1 cellular context compared by ENCODE assay signal in the genomic region with DNA sequence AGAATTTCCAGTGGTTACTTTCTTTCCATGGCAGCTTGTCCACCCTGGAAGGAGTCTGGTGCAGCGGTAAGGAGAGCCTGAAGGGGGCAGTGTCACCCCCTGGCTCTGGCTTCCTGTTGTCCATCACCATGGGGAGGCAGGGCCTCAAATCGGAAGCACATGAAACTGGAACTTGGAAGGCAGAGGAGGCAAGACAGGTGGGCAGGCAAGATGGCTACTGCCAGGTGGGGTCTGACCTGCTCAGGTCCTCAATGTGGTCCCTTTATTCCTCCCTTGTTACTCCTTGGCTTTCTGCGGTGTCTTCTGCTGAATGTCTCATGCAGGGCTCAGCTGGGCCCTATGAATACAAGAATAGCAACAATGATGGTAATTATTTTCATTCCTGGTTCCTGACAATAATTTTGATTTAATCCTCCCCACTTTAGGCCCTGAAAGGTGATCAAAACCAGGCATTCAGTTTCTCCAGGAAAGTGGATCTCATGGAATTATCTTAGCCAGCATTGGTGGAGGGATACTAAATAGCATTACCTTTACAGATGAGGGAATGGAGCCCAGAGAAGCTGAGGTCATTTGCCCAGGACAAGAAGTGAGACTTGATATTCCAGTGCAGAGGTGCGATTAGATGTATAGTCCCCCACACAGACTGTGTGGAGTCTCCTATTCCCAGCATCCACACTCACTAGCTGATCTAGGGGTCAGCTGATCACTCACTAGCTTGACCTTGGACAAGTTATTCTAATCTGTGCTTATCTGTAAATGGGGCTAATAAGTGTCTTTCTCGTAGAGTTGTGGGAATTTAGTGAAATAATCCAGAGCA.
TF ChIP-seq lines count a peak whose summit lies in the region.

No MANE protein-coding gene starts in this region.

TF ChIP-seq in H1, 55 proteins besides CTCF, POLR2A, EP300 and RAD21 (continued from another document):
- TF ChIP-seq, protein P1, sequence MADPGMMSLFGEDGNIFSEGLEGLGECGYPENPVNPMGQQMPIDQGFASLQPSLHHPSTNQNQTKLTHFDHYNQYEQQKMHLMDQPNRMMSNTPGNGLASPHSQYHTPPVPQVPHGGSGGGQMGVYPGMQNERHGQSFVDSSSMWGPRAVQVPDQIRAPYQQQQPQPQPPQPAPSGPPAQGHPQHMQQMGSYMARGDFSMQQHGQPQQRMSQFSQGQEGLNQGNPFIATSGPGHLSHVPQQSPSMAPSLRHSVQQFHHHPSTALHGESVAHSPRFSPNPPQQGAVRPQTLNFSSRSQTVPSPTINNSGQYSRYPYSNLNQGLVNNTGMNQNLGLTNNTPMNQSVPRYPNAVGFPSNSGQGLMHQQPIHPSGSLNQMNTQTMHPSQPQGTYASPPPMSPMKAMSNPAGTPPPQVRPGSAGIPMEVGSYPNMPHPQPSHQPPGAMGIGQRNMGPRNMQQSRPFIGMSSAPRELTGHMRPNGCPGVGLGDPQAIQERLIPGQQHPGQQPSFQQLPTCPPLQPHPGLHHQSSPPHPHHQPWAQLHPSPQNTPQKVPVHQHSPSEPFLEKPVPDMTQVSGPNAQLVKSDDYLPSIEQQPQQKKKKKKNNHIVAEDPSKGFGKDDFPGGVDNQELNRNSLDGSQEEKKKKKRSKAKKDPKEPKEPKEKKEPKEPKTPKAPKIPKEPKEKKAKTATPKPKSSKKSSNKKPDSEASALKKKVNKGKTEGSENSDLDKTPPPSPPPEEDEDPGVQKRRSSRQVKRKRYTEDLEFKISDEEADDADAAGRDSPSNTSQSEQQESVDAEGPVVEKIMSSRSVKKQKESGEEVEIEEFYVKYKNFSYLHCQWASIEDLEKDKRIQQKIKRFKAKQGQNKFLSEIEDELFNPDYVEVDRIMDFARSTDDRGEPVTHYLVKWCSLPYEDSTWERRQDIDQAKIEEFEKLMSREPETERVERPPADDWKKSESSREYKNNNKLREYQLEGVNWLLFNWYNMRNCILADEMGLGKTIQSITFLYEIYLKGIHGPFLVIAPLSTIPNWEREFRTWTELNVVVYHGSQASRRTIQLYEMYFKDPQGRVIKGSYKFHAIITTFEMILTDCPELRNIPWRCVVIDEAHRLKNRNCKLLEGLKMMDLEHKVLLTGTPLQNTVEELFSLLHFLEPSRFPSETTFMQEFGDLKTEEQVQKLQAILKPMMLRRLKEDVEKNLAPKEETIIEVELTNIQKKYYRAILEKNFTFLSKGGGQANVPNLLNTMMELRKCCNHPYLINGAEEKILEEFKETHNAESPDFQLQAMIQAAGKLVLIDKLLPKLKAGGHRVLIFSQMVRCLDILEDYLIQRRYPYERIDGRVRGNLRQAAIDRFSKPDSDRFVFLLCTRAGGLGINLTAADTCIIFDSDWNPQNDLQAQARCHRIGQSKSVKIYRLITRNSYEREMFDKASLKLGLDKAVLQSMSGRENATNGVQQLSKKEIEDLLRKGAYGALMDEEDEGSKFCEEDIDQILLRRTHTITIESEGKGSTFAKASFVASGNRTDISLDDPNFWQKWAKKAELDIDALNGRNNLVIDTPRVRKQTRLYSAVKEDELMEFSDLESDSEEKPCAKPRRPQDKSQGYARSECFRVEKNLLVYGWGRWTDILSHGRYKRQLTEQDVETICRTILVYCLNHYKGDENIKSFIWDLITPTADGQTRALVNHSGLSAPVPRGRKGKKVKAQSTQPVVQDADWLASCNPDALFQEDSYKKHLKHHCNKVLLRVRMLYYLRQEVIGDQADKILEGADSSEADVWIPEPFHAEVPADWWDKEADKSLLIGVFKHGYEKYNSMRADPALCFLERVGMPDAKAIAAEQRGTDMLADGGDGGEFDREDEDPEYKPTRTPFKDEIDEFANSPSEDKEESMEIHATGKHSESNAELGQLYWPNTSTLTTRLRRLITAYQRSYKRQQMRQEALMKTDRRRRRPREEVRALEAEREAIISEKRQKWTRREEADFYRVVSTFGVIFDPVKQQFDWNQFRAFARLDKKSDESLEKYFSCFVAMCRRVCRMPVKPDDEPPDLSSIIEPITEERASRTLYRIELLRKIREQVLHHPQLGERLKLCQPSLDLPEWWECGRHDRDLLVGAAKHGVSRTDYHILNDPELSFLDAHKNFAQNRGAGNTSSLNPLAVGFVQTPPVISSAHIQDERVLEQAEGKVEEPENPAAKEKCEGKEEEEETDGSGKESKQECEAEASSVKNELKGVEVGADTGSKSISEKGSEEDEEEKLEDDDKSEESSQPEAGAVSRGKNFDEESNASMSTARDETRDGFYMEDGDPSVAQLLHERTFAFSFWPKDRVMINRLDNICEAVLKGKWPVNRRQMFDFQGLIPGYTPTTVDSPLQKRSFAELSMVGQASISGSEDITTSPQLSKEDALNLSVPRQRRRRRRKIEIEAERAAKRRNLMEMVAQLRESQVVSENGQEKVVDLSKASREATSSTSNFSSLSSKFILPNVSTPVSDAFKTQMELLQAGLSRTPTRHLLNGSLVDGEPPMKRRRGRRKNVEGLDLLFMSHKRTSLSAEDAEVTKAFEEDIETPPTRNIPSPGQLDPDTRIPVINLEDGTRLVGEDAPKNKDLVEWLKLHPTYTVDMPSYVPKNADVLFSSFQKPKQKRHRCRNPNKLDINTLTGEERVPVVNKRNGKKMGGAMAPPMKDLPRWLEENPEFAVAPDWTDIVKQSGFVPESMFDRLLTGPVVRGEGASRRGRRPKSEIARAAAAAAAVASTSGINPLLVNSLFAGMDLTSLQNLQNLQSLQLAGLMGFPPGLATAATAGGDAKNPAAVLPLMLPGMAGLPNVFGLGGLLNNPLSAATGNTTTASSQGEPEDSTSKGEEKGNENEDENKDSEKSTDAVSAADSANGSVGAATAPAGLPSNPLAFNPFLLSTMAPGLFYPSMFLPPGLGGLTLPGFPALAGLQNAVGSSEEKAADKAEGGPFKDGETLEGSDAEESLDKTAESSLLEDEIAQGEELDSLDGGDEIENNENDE (IDR thresholded peaks at IDR 0.05; ENCODE audit: insufficient replicate concordance, low read length), result no peak
- TF ChIP-seq ZNF274 (IDR thresholded peaks at IDR 0.05; ENCODE audit: borderline replicate concordance, extremely low read depth, low read length) (no peak), MAFK (IDR thresholded peaks at IDR 0.05; ENCODE audit: low read depth, low read length) (no peak), EGR1 (IDR thresholded peaks at IDR 0.05; ENCODE audit: borderline replicate concordance, low read depth, low read length) (no peak), MAX (IDR thresholded peaks at IDR 0.05) (peak; percentile 68)
